ENCODE assay signal across 8 cellular contexts in the genomic region with DNA sequence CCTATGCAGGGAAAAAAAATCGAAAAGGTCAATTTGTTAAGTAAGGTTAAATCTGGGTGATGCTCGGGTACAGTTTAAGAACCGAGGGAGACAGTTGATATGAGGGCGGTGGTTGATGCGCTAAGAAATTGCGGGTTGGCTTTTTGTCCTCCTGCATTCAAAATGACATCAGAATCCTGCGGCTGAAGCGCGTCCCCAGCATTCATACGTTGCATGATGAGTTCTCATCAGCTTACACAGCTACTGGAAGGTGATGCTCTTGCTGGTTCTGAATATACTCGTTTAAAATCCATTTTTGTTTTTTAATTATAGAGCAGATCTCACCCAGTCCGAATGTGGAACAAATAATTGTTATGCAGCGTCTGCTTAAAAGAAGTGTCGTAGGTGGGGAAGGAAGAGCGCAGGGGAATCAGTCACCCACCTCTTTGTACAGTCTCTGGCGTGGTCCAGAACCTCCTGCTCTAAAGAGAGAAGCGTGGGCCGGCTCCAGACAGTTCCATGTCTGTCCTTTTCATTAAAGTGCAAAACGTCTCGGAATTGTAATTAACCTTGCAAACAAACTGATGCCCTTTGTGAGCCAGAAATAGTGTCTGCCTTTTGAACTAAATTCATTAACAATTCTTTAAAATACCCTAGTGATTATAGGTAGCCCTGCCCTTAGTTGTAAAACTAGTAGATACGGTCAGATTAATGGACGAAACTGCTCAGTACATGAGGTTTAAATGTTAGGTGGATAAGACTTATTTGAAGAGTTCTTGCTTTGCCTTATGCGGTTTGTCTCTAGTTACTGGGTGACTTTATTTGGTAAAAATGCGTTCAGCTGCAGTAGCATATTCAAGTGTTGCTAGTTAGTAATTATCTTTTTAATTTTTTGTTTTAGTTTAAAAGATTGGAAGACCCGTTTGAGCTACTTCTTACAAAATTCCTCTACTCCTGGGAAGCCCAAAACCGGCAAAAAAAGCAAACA. TPM values are rescaled to one million over a fixed set of nuclear protein-coding genes. Genes with fewer than 3 reads are reported as not detected.
DNase-seq lines count a peak whose midpoint lies in the region; ATAC-seq and TF ChIP-seq lines count a peak whose summit lies in the region.

No MANE protein-coding gene starts in this region.

- POLR2A ChIA-PET in CD8-positive, alpha-beta T cell (lab: Charles Lee): interaction anchor here (0.8 to 2.7 kb wide), 4 partner anchors 210 to 313 kb away, joined by 3 to 15 read pairs (median 4); a partner anchor contains a TSS
- POLR2A ChIA-PET in Panc1 (lab: Charles Lee): no interaction called here

- H3K9me3 Mint-ChIP-seq in CD8-positive, alpha-beta T cell: no peaks in the 10 kb centered on the region
- H3K9me3 Mint-ChIP-seq in activated naive CD8-positive, alpha-beta T cell treated with anti-CD3 and anti-CD28 coated beads for 36 hours: no peaks in the 10 kb centered on the region

- peak overlapping the region; percentile 96 for H3K27ac Mint-ChIP-seq in CD8-positive, alpha-beta T cell
- H3K27ac Mint-ChIP-seq in activated naive CD8-positive, alpha-beta T cell treated with anti-CD3 and anti-CD28 coated beads for 36 hours: peak overlapping the region; percentile 95

- H3K4me1 Mint-ChIP-seq in CD8-positive, alpha-beta T cell (ENCODE audit: low read depth): peaks cover 29% of the 10 kb centered on the region
- H3K4me1 Mint-ChIP-seq in activated naive CD8-positive, alpha-beta T cell treated with anti-CD3 and anti-CD28 coated beads for 36 hours: peaks cover 28% of the 10 kb centered on the region

- CTCF ChIA-PET in CD8-positive, alpha-beta T cell (lab: Charles Lee): interaction anchor here (1.2 to 7.2 kb wide), 2 partner anchors 33 to 208 kb away, joined by 3 to 84 read pairs; no protein-coding TSS in a partner anchor
- CTCF ChIA-PET in Panc1 (lab: Charles Lee): no interaction called here

- TF ChIP-seq CTCF in CD8-positive, alpha-beta T cell (IDR thresholded peaks at IDR 0.05): no peak
- TF ChIP-seq CTCF in Panc1 (IDR thresholded peaks at IDR 0.05) (no peak), cardiac muscle cell (IDR thresholded peaks at IDR 0.05; ENCODE audit: low read depth, low read length) (no peak)

- in situ Hi-C loops in Panc1 (cut with HindIII; ENCODE audit: low pct_unique_long_range_greater_than_20kb, low sequenced_read_pairs): no loop called here

- H3K27me3 ChIP-seq in CD8-positive, alpha-beta T cell (ENCODE audit: insufficient read depth, low read length): no peaks in the 10 kb centered on the region
- H3K27me3 ChIP-seq in Panc1 (ENCODE audit: control insufficient read depth, insufficient read depth, low read length): no peaks in the 10 kb centered on the region
- no peaks in the 10 kb centered on the region for H3K27me3 ChIP-seq in cardiac muscle cell

- intact Hi-C loops in CD8-positive, alpha-beta T cell (cut with DNase I, micrococcal nuclease): loop anchor here (2.0 to 5.0 kb wide), 6 partner anchors 127 to 1485 kb away; a partner anchor contains a TSS
- intact Hi-C loops in Panc1 (cut with micrococcal nuclease; ENCODE audit: unreplicated experiment): loop anchor here (5.0 kb wide), 1 partner anchor 332 kb away; no protein-coding TSS in a partner anchor

- peak overlapping the region; percentile 81 for H3K27ac ChIP-seq in CD8-positive, alpha-beta T cell (ENCODE audit: low read depth, low read length)
- H3K27ac ChIP-seq in Panc1 (ENCODE audit: low read length): peak overlapping the region; percentile 35; the same call in 1 of the 2 replicates
- H3K27ac ChIP-seq in cardiac muscle cell: no peak overlapping the region

- ATAC-seq in CD8-positive, alpha-beta T cell: peak; percentile 51
- peak; percentile 2 for ATAC-seq in HG03066 (IDR thresholded peaks at IDR 0.05; ENCODE audit: low read depth, unreplicated experiment)
- ATAC-seq in Panc1: peak; percentile 8

- peaks cover 22% of the 10 kb centered on the region for H3K36me3 Mint-ChIP-seq in CD8-positive, alpha-beta T cell
- H3K36me3 Mint-ChIP-seq in activated naive CD8-positive, alpha-beta T cell treated with anti-CD3 and anti-CD28 coated beads for 36 hours: peaks cover 7% of the 10 kb centered on the region

- H3K9me3 ChIP-seq in CD8-positive, alpha-beta T cell (ENCODE audit: low read length): no peaks in the 10 kb centered on the region
- H3K9me3 ChIP-seq in Panc1 (ENCODE audit: control insufficient read depth, insufficient read depth, low read depth, low read length): no peaks in the 10 kb centered on the region
- no peaks in the 10 kb centered on the region for H3K9me3 ChIP-seq in cardiac muscle cell (ENCODE audit: low read depth)

- H3K4me1 ChIP-seq in CD8-positive, alpha-beta T cell (ENCODE audit: insufficient read depth, low read length): peaks cover 20% of the 10 kb centered on the region
- H3K4me1 ChIP-seq in Panc1 (ENCODE audit: control insufficient read depth, insufficient read depth, low read length) (peaks cover 17% of the 10 kb centered on the region), cardiac muscle cell (ENCODE audit: low read depth) (no peaks in the 10 kb centered on the region)

- H3K4me3 Mint-ChIP-seq in CD8-positive, alpha-beta T cell: peak overlapping the region; percentile 97
- peak overlapping the region; percentile 97 for H3K4me3 Mint-ChIP-seq in activated naive CD8-positive, alpha-beta T cell treated with anti-CD3 and anti-CD28 coated beads for 36 hours

- TSS peak; percentile 89 for BruUV-seq in Panc1 (replicated peaks; lab: Mats Ljungman, UMichigan)

- no peaks in the 10 kb centered on the region for H3K27me3 Mint-ChIP-seq in CD8-positive, alpha-beta T cell (ENCODE audit: low read depth)
- H3K27me3 Mint-ChIP-seq in activated naive CD8-positive, alpha-beta T cell treated with anti-CD3 and anti-CD28 coated beads for 36 hours: no peaks in the 10 kb centered on the region

- H3K4me3 ChIP-seq in CD8-positive, alpha-beta T cell (ENCODE audit: low read depth, low read length): peak overlapping the region; percentile 69
- peak overlapping the region; percentile 76 to 83 for H3K4me3 ChIP-seq in Panc1 (ENCODE audit: low read depth in 2 of 2, low read length in 2 of 2)
- H3K4me3 ChIP-seq in cardiac muscle cell: peak overlapping the region; percentile 58

- DNase-seq in CD8-positive, alpha-beta T cell: peak in 6 of 7 experiments; percentile 20 to 72 (median 40)
- DNase-seq in Panc1 (ENCODE audit: low read depth, low spot score) (no peak), cardiac muscle cell (ENCODE audit: low read depth in 1 of 2, low spot score in 1 of 2) (peak; percentile 54 to 68), pons (ENCODE audit: low spot score) (peak; percentile 68), SW480 (ENCODE audit: low spot score) (no peak), NCI-H1436 treated with DMSO at 0.1 percent for 48 hours (lab: John Stamatoyannopoulos, UW) (no peak)
- peak; percentile 42 for DNase-seq in activated naive CD8-positive, alpha-beta T cell treated with anti-CD3 and anti-CD28 coated beads for 36 hours

- H3K36me3 ChIP-seq in CD8-positive, alpha-beta T cell (ENCODE audit: insufficient read depth, low read length): no peaks in the 10 kb centered on the region
- no peaks in the 10 kb centered on the region; the same call in 1 of the 2 replicates for H3K36me3 ChIP-seq in Panc1 (ENCODE audit: control insufficient read depth, insufficient read depth, low read length)
- peaks cover 6% of the 10 kb centered on the region for H3K36me3 ChIP-seq in cardiac muscle cell

RNA-seq across cellular contexts. Expression of a gene that starts 0.7 kb away (rescaled TPM):
- total RNA-seq in CD8-positive, alpha-beta T cell: 100 to 1,000 TPM; 221 to 234 TPM
- total RNA-seq in Panc1 (2021; ENCODE audit: unreplicated experiment) (4.5 TPM), cardiac muscle cell (11.5 and 15.6 TPM in 2 replicates)
- polyA plus RNA-seq in Panc1 (2012; ENCODE audit: insufficient read length): 19.5 TPM
- 1 to 10 TPM; 5.1 to 6.1 TPM for total RNA-seq in activated naive CD8-positive, alpha-beta T cell treated with anti-CD3 and anti-CD28 coated beads for 36 hours
- polyA plus RNA-seq in cardiac muscle cell: 28.2 and 32.3 TPM in 2 replicates

Comparison
In these comparisons a context has a peak if more than half of its experiments do, and no peak if none do; other contexts are left out.
1. DNase-seq: peak in CD8-positive, alpha-beta T cell (6 of 7), activated naive CD8-positive, alpha-beta T cell treated with anti-CD3 and anti-CD28 coated beads for 36 hours (single experiment), cardiac muscle cell (2 of 2) and pons (single experiment); none in Panc1 (single experiment), SW480 (single experiment) and NCI-H1436 treated with DMSO at 0.1 percent for 48 hours (single experiment).
2. RNA of a gene that starts 0.7 kb away (total RNA-seq): 221 to 234 TPM in CD8-positive, alpha-beta T cell; 11.5 to 15.6 TPM in cardiac muscle cell, 5.1 to 6.1 TPM in activated naive CD8-positive, alpha-beta T cell treated with anti-CD3 and anti-CD28 coated beads for 36 hours and 4.5 TPM in Panc1 (single experiment); every median in the first group is over 10 times any median in the second.
3. Peak in every context shown above with its lines, with median percentiles within 50 percentile points of each other: ATAC-seq and H3K4me3 ChIP-seq.